18 cellular contexts compared by ENCODE assay signal in genomic region chr6:8321671-8322404, GRCh38.
DNase-seq lines count a peak whose midpoint lies in the region; ATAC-seq, FAIRE-seq and TF ChIP-seq lines count a peak whose summit lies in the region.
"Had no signal": no experiment of that assay in that cellular context is flagged by ENCODE, and none has a peak within 500 bp of the region (broad histone marks: within the 10 kb centered on the region; RNA-seq: fewer than 3 reads in every experiment).

No MANE protein-coding gene starts in this region.

- H3K4me3 Mint-ChIP-seq in Caco-2 (ENCODE audit: unreplicated experiment) (no peak overlapping the region), neural progenitor cell (no peak overlapping the region)
- H3K4me3 Mint-ChIP-seq: CD4-positive, alpha-beta memory T cell had no signal

- H3K4me2 ChIP-seq in neural progenitor cell: no peak overlapping the region

- no peaks in the 10 kb centered on the region for H3F3A ChIP-seq in neural progenitor cell (ENCODE audit: low read depth)

- TF ChIP-seq CTCF in Caco-2 (IDR thresholded peaks at IDR 0.05; ENCODE audit: insufficient read depth in 1 of 2, low read depth in 1 of 2, low read length in 1 of 2, severe bottlenecking in 1 of 2, unreplicated experiment in 1 of 2) (no peak), neural progenitor cell (IDR thresholded peaks at IDR 0.05) (no peak)

- peak overlapping the region; percentile 100 for H3K27ac ChIP-seq in SK-N-MC
- H3K27ac ChIP-seq in epithelial cell of prostate: no peak overlapping the region
- no peak overlapping the region for H3K27ac ChIP-seq in neural progenitor cell
- H3K27ac ChIP-seq: C4-2B had no signal

- DNase-seq in Caco-2: peak in 1 of 2 experiments; percentile 7
- peak; percentile 96 for DNase-seq in SK-N-MC (ENCODE audit: low read depth, low spot score)
- DNase-seq in epithelial cell of prostate (ENCODE audit: low read depth, low spot score): peak; percentile 78
- no peak for DNase-seq in neural progenitor cell (ENCODE audit: low spot score)
- no peak for DNase-seq in frontal cortex (ENCODE audit: low spot score in 2 of 2)
- no peak for DNase-seq in NCI-H446 treated with DMSO at 0.1 percent for 48 hours (lab: John Stamatoyannopoulos, UW)
- DNase-seq: BE2C; CD4-positive, alpha-beta memory T cell; DMS153; DMS79 treated with DMSO at 0.1 percent for 48 hours; GDM1 had no signal

- ATAC-seq in HG03378 (IDR thresholded peaks at IDR 0.05; ENCODE audit: unreplicated experiment): no peak
- ATAC-seq: HepG2 had no signal

- H3K4me1 Mint-ChIP-seq in Caco-2 (ENCODE audit: low read depth, unreplicated experiment) (peaks cover 16% of the 10 kb centered on the region), neural progenitor cell (no peaks in the 10 kb centered on the region)
- H3K4me1 Mint-ChIP-seq: CD4-positive, alpha-beta memory T cell had no signal

- H3K4me1 ChIP-seq in Caco-2 (peaks cover 11% of the 10 kb centered on the region), neural progenitor cell (no peaks in the 10 kb centered on the region)
- H3K4me1 ChIP-seq: BE2C, HAP-1 had no signal

- no peaks in the 10 kb centered on the region for H3K9me3 ChIP-seq in Caco-2
- no peaks in the 10 kb centered on the region for H3K9me3 ChIP-seq in SK-N-MC (ENCODE audit: low read depth, low read length)
- H3K9me3 ChIP-seq in neural progenitor cell (ENCODE audit: low read depth): no peaks in the 10 kb centered on the region
- H3K9me3 ChIP-seq: BE2C, HAP-1 had no signal

- H3K36me3 Mint-ChIP-seq in Caco-2 (ENCODE audit: insufficient read depth, unreplicated experiment) (peaks cover 12% of the 10 kb centered on the region), neural progenitor cell (no peaks in the 10 kb centered on the region)
- H3K36me3 Mint-ChIP-seq: CD4-positive, alpha-beta memory T cell had no signal

- intact Hi-C loops in Caco-2 (cut with micrococcal nuclease; ENCODE audit: unreplicated experiment): loop anchor here (5.0 kb wide), 1 partner anchor 90 kb away; no protein-coding TSS in a partner anchor

- H3K36me3 ChIP-seq in Caco-2 (ENCODE audit: control insufficient read depth, insufficient read depth, low read length): no peaks in the 10 kb centered on the region
- H3K36me3 ChIP-seq in SK-N-MC (ENCODE audit: insufficient read depth, low read length): no peaks in the 10 kb centered on the region
- H3K36me3 ChIP-seq in neural progenitor cell: no peaks in the 10 kb centered on the region
- H3K36me3 ChIP-seq: BE2C, HAP-1 had no signal

- H2AFZ ChIP-seq in neural progenitor cell (replicated peaks): no peak overlapping the region

- peak overlapping the region; percentile 84 for H3K9ac ChIP-seq in SK-N-MC (ENCODE audit: insufficient read length)
- no peak overlapping the region for H3K9ac ChIP-seq in neural progenitor cell

- no peak for FAIRE-seq in frontal cortex (lab: Jason Lieb, UNC)
- FAIRE-seq: D721Med, H1, HepG2, HTR-8/SVneo had no signal

- no peaks in the 10 kb centered on the region for H4K20me1 ChIP-seq in neural progenitor cell (ENCODE audit: low read depth)

- H3K27me3 ChIP-seq in Caco-2 (replicated peaks; ENCODE audit: control insufficient read depth, insufficient read depth, low read length) (no peaks in the 10 kb centered on the region), neural progenitor cell (no peaks in the 10 kb centered on the region)
- H3K27me3 ChIP-seq: BE2C had no signal

- CTCF ChIA-PET in Caco-2 (lab: Charles Lee): no interaction called here

- POLR2A ChIA-PET in Caco-2 (lab: Charles Lee): no interaction called here

- no peaks in the 10 kb centered on the region for H3K79me2 ChIP-seq in neural progenitor cell (ENCODE audit: low read depth)

- H3K27ac Mint-ChIP-seq in Caco-2 (ENCODE audit: unreplicated experiment): peak overlapping the region; percentile 12
- peak overlapping the region; percentile 19 for H3K27ac Mint-ChIP-seq in neural progenitor cell
- H3K27ac Mint-ChIP-seq: CD4-positive, alpha-beta memory T cell had no signal

- no peaks in the 10 kb centered on the region for H3K27me3 Mint-ChIP-seq in Caco-2 (ENCODE audit: insufficient read depth, unreplicated experiment)
- H3K27me3 Mint-ChIP-seq in neural progenitor cell (ENCODE audit: insufficient read depth, low read depth): peaks cover 4% of the 10 kb centered on the region

- no peaks in the 10 kb centered on the region for H3K9me3 Mint-ChIP-seq in Caco-2 (ENCODE audit: unreplicated experiment)
- H3K9me3 Mint-ChIP-seq in neural progenitor cell: no peaks in the 10 kb centered on the region

- BruUV-seq in Caco-2 (replicated peaks; lab: Mats Ljungman, UMichigan): no TSS peak

- H3K4me3 ChIP-seq in Caco-2 (ENCODE audit: low read depth, low read length) (no peak overlapping the region), SK-N-MC (peak overlapping the region; percentile 77), neural progenitor cell (no peak overlapping the region)
- H3K4me3 ChIP-seq: HAP-1 had no signal

Comparison
In these comparisons a context has a peak if more than half of its experiments do, and no peak if none do; other contexts are left out.
1. DNase-seq: peak in SK-N-MC (single experiment) and epithelial cell of prostate (single experiment); none in neural progenitor cell (single experiment), frontal cortex (0 of 2) and NCI-H446 treated with DMSO at 0.1 percent for 48 hours (single experiment).